In the genomic region with DNA sequence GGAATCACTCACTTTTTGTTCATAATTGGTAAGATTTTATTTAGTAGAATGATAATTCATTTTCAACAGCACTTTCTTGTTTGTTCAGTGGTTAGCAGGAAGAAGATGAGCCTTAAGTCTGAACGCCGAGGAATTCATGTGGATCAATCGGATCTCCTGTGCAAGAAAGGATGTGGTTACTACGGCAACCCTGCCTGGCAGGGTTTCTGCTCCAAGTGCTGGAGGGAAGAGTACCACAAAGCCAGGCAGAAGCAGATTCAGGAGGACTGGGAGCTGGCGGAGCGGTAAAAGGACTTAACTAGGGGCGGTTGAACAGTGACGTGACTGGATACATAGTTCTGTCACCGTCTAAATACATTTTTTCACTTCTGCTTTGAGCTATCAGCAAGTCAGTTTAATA, we compare ENCODE assay signal across 16 cellular contexts.
"Had no signal": no experiment of that assay in that cellular context is flagged by ENCODE, and none has a peak within 500 bp of the region (broad histone marks: within the 10 kb centered on the region; RNA-seq: fewer than 3 reads in every experiment).

No MANE protein-coding gene starts in this region.

- DNase-seq: activated CD8-positive, alpha-beta memory T cell treated with anti-CD3 and anti-CD28 coated beads, Interleukin-2, amount 50 U/mL, for 4 hours; activated CD8-positive, alpha-beta T cell treated with anti-CD3 and anti-CD28 coated beads for 36 hours; activated naive CD4-positive, alpha-beta T cell; central memory CD4-positive, alpha-beta T cell; glutamatergic neuron; left ventricle myocardium inferior; mesenchymal stem cell; nephron progenitor cell; T-cell; T1000 had no signal

- H2AFZ ChIP-seq: parathyroid adenoma had no signal

- H3K9me3 ChIP-seq: ascending aorta, esophagus muscularis mucosa, left ventricle myocardium inferior, right atrium auricular region had no signal

- H3K4me3 ChIP-seq: ascending aorta, esophagus muscularis mucosa, left ventricle myocardium inferior, right atrium auricular region, skin epidermis had no signal

- H3K9ac ChIP-seq: parathyroid adenoma had no signal

- ATAC-seq: activated CD8-positive, alpha-beta T cell treated with anti-CD3 and anti-CD28 coated beads for 36 hours; T-cell had no signal

- H3K27ac ChIP-seq: ascending aorta, esophagus muscularis mucosa, left ventricle myocardium inferior, right atrium auricular region, skin epidermis had no signal

- H3K27me3 ChIP-seq: ascending aorta, esophagus muscularis mucosa, right atrium auricular region had no signal

- FAIRE-seq: urothelium cell line had no signal

- H3K4me1 ChIP-seq: ascending aorta had no signal
